Comparison of ENCODE assay signal across 19 cellular contexts in genomic region chr6:105844275-105844848, GRCh38.
DNase-seq lines count a peak whose midpoint lies in the region; ATAC-seq and TF ChIP-seq lines count a peak whose summit lies in the region.
"Had no signal": no experiment of that assay in that cellular context is flagged by ENCODE, and none has a peak within 500 bp of the region (broad histone marks: within the 10 kb centered on the region; RNA-seq: fewer than 3 reads in every experiment).

No MANE protein-coding gene starts in this region.

- 65 to 77% (median 68%) methylated on average over 7 of the region's 7 CpGs for WGBS in adrenal gland, 4 donors
- WGBS in heart left ventricle, 4 donors = 30 to 42% (median 38%) methylated on average over 7 of the region's 7 CpGs
- 65 to 66% methylated on average over 7 of the region's 7 CpGs for WGBS in tibial nerve, 2 donors

- no peak for TF ChIP-seq EP300 in tibial nerve (IDR thresholded peaks at IDR 0.05)

- H3K4me1 ChIP-seq in DND-41 (ENCODE audit: insufficient read depth, low read length) (0 out of 2 replicates have a peak, but pooled peaks cover 2% of the 10 kb centered on the region), adrenal gland (replicated peaks in 1 of 2) (no peaks in the 10 kb centered on the region), heart left ventricle (peaks cover 0 to 7% (median 3%) of the 10 kb centered on the region in 12 donors), tibial nerve (no peaks in the 10 kb centered on the region)
- H3K4me1 ChIP-seq: pancreas, testis had no signal

- DNase-seq in DND-41 (no peak), adrenal gland (peak in 5 of 7 donors; percentile 25 to 58 (median 35)), heart left ventricle (peak; percentile 47 to 77 (median 54)), occipital lobe (lab: John Stamatoyannopoulos, UW) (peak; percentile 49), tibial nerve (ENCODE audit: low spot score in 2 of 2) (no peak), erythroblast (lab: John Stamatoyannopoulos, UW) (no peak)
- no peak for DNase-seq in activated CD8-positive, alpha-beta memory T cell treated with anti-CD3 and anti-CD28 coated beads, Interleukin-2, amount 50 U/mL, for 48 hours
- DNase-seq: activated CD8-positive, alpha-beta T cell treated with anti-CD3 and anti-CD28 coated beads for 36 hours; activated naive CD8-positive, alpha-beta T cell treated with anti-CD3 and anti-CD28 coated beads for 36 hours; left colon; MV-4-11; NCI-H1930; NCI-H526 treated with DMSO at 0.1 percent for 48 hours; pancreas; small intestine; stimulated activated CD4-positive, alpha-beta T cell treated with anti-CD3 and anti-CD28 coated beads, Interleukin-4, amount 100 ng/mL, for 4 hours; stimulated activated CD8-positive, alpha-beta memory T cell treated with anti-CD3 and anti-CD28 coated beads, Interleukin-4, amount 100 ng/mL, for 48 hours; testis had no signal

- H3K9ac ChIP-seq in DND-41 (ENCODE audit: low read depth, low read length) = no peak overlapping the region

- peak overlapping the region; percentile 24; the same call in 1 of the 2 replicates for H2AFZ ChIP-seq in DND-41 (ENCODE audit: low read depth, low read length)

- TF ChIP-seq CTCF in DND-41 (IDR thresholded peaks at IDR 0.05; ENCODE audit: borderline replicate concordance, extremely low read depth, low read length, poor library complexity, severe bottlenecking) = no peak
- TF ChIP-seq CTCF in adrenal gland (IDR thresholded peaks at IDR 0.05) = no peak
- no peak for TF ChIP-seq CTCF in heart left ventricle (IDR thresholded peaks at IDR 0.05)
- TF ChIP-seq CTCF in tibial nerve (IDR thresholded peaks at IDR 0.05) = no peak

- no peaks in the 10 kb centered on the region for H4K20me1 ChIP-seq in DND-41 (ENCODE audit: insufficient read depth, low read length)

- H3K36me3 ChIP-seq in DND-41 (ENCODE audit: insufficient read depth, low read length) (no peaks in the 10 kb centered on the region), adrenal gland (replicated peaks in 1 of 2) (no peaks in the 10 kb centered on the region), heart left ventricle (no peaks in the 10 kb centered on the region), tibial nerve (no peaks in the 10 kb centered on the region)
- H3K36me3 ChIP-seq: pancreas had no signal

- H3K27me3 ChIP-seq in DND-41 (ENCODE audit: insufficient read depth, low read length, poor library complexity) (no peaks in the 10 kb centered on the region), adrenal gland (no peaks in the 10 kb centered on the region), heart left ventricle (no peaks in the 10 kb centered on the region), tibial nerve (no peaks in the 10 kb centered on the region)
- H3K27me3 ChIP-seq: pancreas, testis had no signal

- no peak for TF ChIP-seq POLR2A in adrenal gland (IDR thresholded peaks at IDR 0.05)
- TF ChIP-seq POLR2A in heart left ventricle (IDR thresholded peaks at IDR 0.05) = no peak
- TF ChIP-seq POLR2A in tibial nerve (IDR thresholded peaks at IDR 0.05) = no peak
- no peak for TF ChIP-seq POLR2A in erythroblast (IDR thresholded peaks at IDR 0.05; ENCODE audit: low read length)

- H3K4me3 ChIP-seq in DND-41 (ENCODE audit: low read depth in 1 of 2, low read length in 2 of 2) = no peak overlapping the region
- no peak overlapping the region for H3K4me3 ChIP-seq in adrenal gland
- no peak overlapping the region for H3K4me3 ChIP-seq in heart left ventricle
- no peak overlapping the region for H3K4me3 ChIP-seq in tibial nerve
- H3K4me3 ChIP-seq: pancreas, testis had no signal

- ATAC-seq in DND-41 (ENCODE audit: insufficient read depth, low read depth) (no peak), heart left ventricle (peak in 3 of 4 donors; percentile 50 to 67 (median 53))
- ATAC-seq: activated CD8-positive, alpha-beta T cell treated with anti-CD3 and anti-CD28 coated beads for 36 hours; left colon; Panc1; pancreas had no signal

- intact Hi-C loops in adrenal gland (cut with DNase I) (no loop called here), heart left ventricle (cut with DNase I) (no loop called here)

- H3K27ac ChIP-seq in DND-41 (ENCODE audit: low read length) (no peak overlapping the region), adrenal gland (no peak overlapping the region), heart left ventricle (peak overlapping the region in 1 of 12 donors; percentile 5), tibial nerve (no peak overlapping the region)
- H3K27ac ChIP-seq: pancreas, testis had no signal

- H3K9me3 ChIP-seq in DND-41 (ENCODE audit: insufficient read depth, low read length, severe bottlenecking) (no peaks in the 10 kb centered on the region), adrenal gland (replicated peaks in 1 of 3) (no peaks in the 10 kb centered on the region), heart left ventricle (no peaks in the 10 kb centered on the region), tibial nerve (no peaks in the 10 kb centered on the region)
- H3K9me3 ChIP-seq: pancreas, testis had no signal

- H3K4me2 ChIP-seq in DND-41 (ENCODE audit: insufficient read depth, low read length) = no peak overlapping the region

- no peaks in the 10 kb centered on the region for H3K79me2 ChIP-seq in DND-41 (ENCODE audit: insufficient read depth, low read length)

Comparison
In these comparisons a context has a peak if more than half of its experiments do, and no peak if none do; other contexts are left out.
1. DNase-seq: peak in adrenal gland (5 of 7), heart left ventricle (5 of 5) and occipital lobe (single experiment); none in DND-41 (single experiment), tibial nerve (0 of 2), activated CD8-positive, alpha-beta memory T cell treated with anti-CD3 and anti-CD28 coated beads, Interleukin-2, amount 50 U/mL, for 48 hours (single experiment) and erythroblast (0 of 2).